In the genomic region with DNA sequence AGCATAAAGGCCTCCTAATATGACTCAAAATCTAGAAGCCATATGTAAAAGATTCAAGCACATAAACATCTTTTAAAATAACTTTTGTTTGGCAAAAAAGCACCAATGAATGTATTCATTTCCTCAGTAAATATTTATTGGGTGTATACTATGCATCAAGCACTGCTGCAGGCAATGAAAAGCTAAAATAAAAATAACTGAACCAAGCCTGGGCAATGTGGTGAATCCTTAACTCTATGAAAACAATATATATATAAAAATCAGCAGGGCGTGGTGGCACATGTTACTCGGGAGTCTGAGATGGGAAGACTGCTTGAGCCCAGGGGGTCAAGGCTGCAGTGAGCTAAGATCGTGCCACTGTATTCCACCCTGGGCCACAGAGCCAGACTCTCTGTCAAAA, we compare ENCODE assay signal across 9 cellular contexts.
"Had no signal": no experiment of that assay in that cellular context is flagged by ENCODE, and none has a peak within 500 bp of the region (broad histone marks: within the 10 kb centered on the region; RNA-seq: fewer than 3 reads in every experiment).

No MANE protein-coding gene starts in this region.

- H3K4me3 ChIP-seq: GM23248, K562 had no signal

- H3K27ac ChIP-seq: GM23248, HL-60 had no signal

- DNase-seq: GM23248, GOT3, H7, HCEC 1CT, IMR-90, KG1 had no signal

- H2AFZ ChIP-seq: GM23248 had no signal

- H3K9ac ChIP-seq: GM23248 had no signal

- ATAC-seq: HepG2, K562 had no signal
